22 cellular contexts compared by ENCODE assay signal in genomic region chr10:89262331-89263020, GRCh38. TPM values are rescaled to one million over a fixed set of nuclear protein-coding genes. Genes with fewer than 3 reads are reported as not detected.
A peak's percentile ranks its signal among the peaks of the same experiment; 100 is the strongest.
DNase-seq lines count a peak whose midpoint lies in the region; ATAC-seq, FAIRE-seq and TF ChIP-seq lines count a peak whose summit lies in the region.
"Had no signal": no experiment of that assay in that cellular context is flagged by ENCODE, and none has a peak within 500 bp of the region (broad histone marks: within the 10 kb centered on the region; RNA-seq: fewer than 3 reads in every experiment).

No MANE protein-coding gene starts in this region.

- peak overlapping the region; percentile 23 for H3K4me2 ChIP-seq in keratinocyte (ENCODE audit: control insufficient read depth, extremely low read depth, insufficient read depth, low read depth, low read length)
- H3K4me2 ChIP-seq: KMS-11 had no signal

- peak overlapping the region; percentile 18 for H2AFZ ChIP-seq in keratinocyte (ENCODE audit: control insufficient read depth, low read length)

- WGBS in heart left ventricle, 4 donors = 67 to 85% (median 74%) methylated on average over 3 of the region's 3 CpGs
- 34 to 51% (median 40%) methylated on average over 3 of the region's 3 CpGs for WGBS in adrenal gland, 4 donors

- H3K36me3 ChIP-seq in heart left ventricle (no peaks in the 10 kb centered on the region), adrenal gland (replicated peaks in 1 of 2) (no peaks in the 10 kb centered on the region), keratinocyte (ENCODE audit: control insufficient read depth in 2 of 2, extremely low read depth in 1 of 2, insufficient read depth in 2 of 2, low read length in 2 of 2) (no peaks in the 10 kb centered on the region)
- H3K36me3 ChIP-seq: HAP-1, Peyer's patch, transverse colon had no signal

- H3K27ac ChIP-seq in heart left ventricle (peak overlapping the region in 3 of 12 donors; percentile 7 to 24 (median 9)), adrenal gland (peak overlapping the region; percentile 2 to 74 (median 59)), keratinocyte (ENCODE audit: control insufficient read depth, insufficient read depth, low read length) (peak overlapping the region; percentile 6)
- H3K27ac ChIP-seq: KMS-11, Peyer's patch, transverse colon had no signal

- intact Hi-C loops in left ventricle myocardium superior (cut with micrococcal nuclease) (no loop called here), heart left ventricle (cut with DNase I) (no loop called here), adrenal gland (cut with DNase I) (no loop called here)

- H3K4me1 ChIP-seq in heart left ventricle (peaks cover 0 to 29% (median 12%) of the 10 kb centered on the region in 12 donors), adrenal gland (replicated peaks in 1 of 2) (peaks cover 7 to 27% of the 10 kb centered on the region in 2 donors), keratinocyte (ENCODE audit: control insufficient read depth, extremely low read depth, insufficient read depth, low read length) (peaks cover 29% of the 10 kb centered on the region)
- H3K4me1 ChIP-seq: Peyer's patch had no signal

- TF ChIP-seq CTCF in heart left ventricle (IDR thresholded peaks at IDR 0.05) (no peak), adrenal gland (IDR thresholded peaks at IDR 0.05) (no peak), keratinocyte (optimal IDR thresholded peaks at IDR 0.05 in 1 of 3, IDR thresholded peaks at IDR 0.05 in 1 of 3, conservative IDR thresholded peaks at IDR 0.05 in 1 of 3; ENCODE audit: extremely low read depth in 1 of 3, insufficient read depth in 2 of 3, low read length in 3 of 3) (no peak)

- ATAC-seq in left ventricle myocardium superior (peak; percentile 9), heart left ventricle (no peak), GM21528 (IDR thresholded peaks at IDR 0.05; ENCODE audit: low FRiP score, unreplicated experiment) (no peak), HG02588 (IDR thresholded peaks at IDR 0.05; ENCODE audit: unreplicated experiment) (no peak), GM21390 (IDR thresholded peaks at IDR 0.05; ENCODE audit: unreplicated experiment) (no peak)
- ATAC-seq: activated CD4-positive, CD25-positive, alpha-beta regulatory T cell treated with anti-CD3 and anti-CD28 coated beads, Interleukin-2, amount 50 U/mL, for 24 hours; esophagus mucosa; left lobe of liver; naive thymus-derived CD8-positive, alpha-beta T cell had no signal

- H3K9me1 ChIP-seq in keratinocyte (ENCODE audit: control insufficient read depth, extremely low read depth, insufficient read depth, low read length) = no peaks in the 10 kb centered on the region

- H3K4me3 ChIP-seq in heart left ventricle (no peak overlapping the region), adrenal gland (no peak overlapping the region), keratinocyte (ENCODE audit: control insufficient read depth in 2 of 3, extremely low read depth in 1 of 3, insufficient read depth in 2 of 3, low read depth in 1 of 3, low read length in 3 of 3) (no peak overlapping the region)
- H3K4me3 ChIP-seq: HAP-1, Peyer's patch, transverse colon had no signal

- H3K27me3 ChIP-seq in heart left ventricle (no peaks in the 10 kb centered on the region), adrenal gland (no peaks in the 10 kb centered on the region), keratinocyte (ENCODE audit: control insufficient read depth, extremely low read depth, insufficient read depth, low read length) (no peaks in the 10 kb centered on the region)
- H3K27me3 ChIP-seq: Peyer's patch, transverse colon had no signal

- DNase-seq in left ventricle myocardium superior (no peak), heart left ventricle (no peak), adrenal gland (peak in 1 of 7 donors; percentile 62), keratinocyte (ENCODE audit: low read depth, low spot score) (no peak)
- DNase-seq in stimulated activated CD8-positive, alpha-beta memory T cell treated with anti-CD3 and anti-CD28 coated beads, Interleukin-4, amount 100 ng/mL, for 48 hours = no peak
- DNase-seq: hippocampal formation; naive thymus-derived CD8-positive, alpha-beta T cell; NCI-H1694; NCI-H524 treated with DMSO at 0.1 percent for 48 hours; Peyer's patch; stimulated activated CD4-positive, alpha-beta T cell treated with anti-CD3 and anti-CD28 coated beads, Interleukin-2, amount 100 ng/mL, for 24 hours; transverse colon had no signal

- TF ChIP-seq POLR2A in heart left ventricle (IDR thresholded peaks at IDR 0.05) (no peak), adrenal gland (IDR thresholded peaks at IDR 0.05) (no peak)

- no peaks in the 10 kb centered on the region for H3K79me2 ChIP-seq in keratinocyte (ENCODE audit: control insufficient read depth, insufficient read depth, low read length)

- peak; percentile 88 for FAIRE-seq in keratinocyte (lab: Jason Lieb, UNC)
- FAIRE-seq: colon had no signal

- dilution Hi-C loops in keratinocyte (cut with MboI; ENCODE audit: extremely low pct_ligation_motif_present, low sequenced_read_pairs) = no loop called here

- no peaks in the 10 kb centered on the region for H4K20me1 ChIP-seq in keratinocyte (ENCODE audit: control insufficient read depth, extremely low read depth, insufficient read depth, low read length)

- H3K9ac ChIP-seq in keratinocyte (ENCODE audit: control insufficient read depth, extremely low read depth, insufficient read depth, low read length) = no peak overlapping the region
- H3K9ac ChIP-seq: KMS-11 had no signal

- H3K9me3 ChIP-seq in heart left ventricle = no peaks in the 10 kb centered on the region
- no peaks in the 10 kb centered on the region for H3K9me3 ChIP-seq in adrenal gland (replicated peaks in 1 of 3)
- peaks cover 4% of the 10 kb centered on the region for H3K9me3 ChIP-seq in keratinocyte (ENCODE audit: control insufficient read depth, low read depth, low read length)
- H3K9me3 ChIP-seq: HAP-1, Peyer's patch, transverse colon had no signal

RNA-seq across cellular contexts. Expression of gene LIPA, which starts 10.9 kb away (rescaled TPM):
- total RNA-seq in left ventricle myocardium superior = 16.5 TPM
- 100 to 1,000 TPM in 1 of 9 donors, 10 to 100 TPM in 8; 13.6 to 127 (median 18.8) TPM for total RNA-seq in heart left ventricle
- 10 to 100 TPM in 1 of 2 donors, 1 to 10 TPM in 1; 4.8 to 22.1 TPM for polyA plus RNA-seq in heart left ventricle
- total RNA-seq in adrenal gland = 100 to 1,000 TPM in 5 of 8 donors, 10 to 100 TPM in 3; 76.6 to 202 (median 134) TPM
- polyA plus RNA-seq in adrenal gland = 100 to 1,000 TPM in 1 of 3 donors, 10 to 100 TPM in 2; 15.9 to 153 (median 29.8) TPM
- 105 to 157 TPM (median 156 TPM) in 3 replicates for polyA plus RNA-seq in keratinocyte
- polyA plus RNA-seq in keratinocyte (2011; ENCODE audit: low read depth) = 38.8 TPM
- polyA plus RNA-seq in keratinocyte (2011; cell fraction: cytosol; rRNA removed) = 54.5 and 117 TPM in 2 replicates
- polyA plus RNA-seq in keratinocyte (2011; cell fraction: nucleus; rRNA removed) = 281 and 301 TPM in 2 replicates
- 26.2 and 87.7 TPM in 2 replicates for polyA plus RNA-seq in keratinocyte (2012; ENCODE audit: low replicate concordance)
- polyA minus RNA-seq in keratinocyte = 45.2 to 155 TPM (median 148 TPM) in 3 replicates
- polyA minus RNA-seq in keratinocyte (2011; cell fraction: cytosol; rRNA and poly(A)+ RNA removed) = 60.0 TPM
- polyA minus RNA-seq in keratinocyte (2011; cell fraction: nucleus; rRNA and poly(A)+ RNA removed) = 225 and 412 TPM in 2 replicates

RNA-seq across cellular contexts. Expression of gene IFIT2, which starts 39.4 kb away (rescaled TPM):
- total RNA-seq in left ventricle myocardium superior (7.0 TPM), heart left ventricle (10 to 100 TPM in 3 of 9 donors, 1 to 10 TPM in 6; 2.3 to 30.2 (median 5.3) TPM), adrenal gland (10 to 100 TPM in 6 of 8 donors, 1 to 10 TPM in 2; 5.5 to 18.6 (median 13.3) TPM)
- polyA plus RNA-seq in heart left ventricle (1 to 10 TPM; 2.1 to 2.8 TPM), adrenal gland (10 to 100 TPM in 1 of 3 donors, 1 to 10 TPM in 2; 4.0 to 30.0 (median 6.0) TPM), keratinocyte (3.4 to 4.3 TPM (median 3.9 TPM) in 3 replicates)
- 1.5 TPM for polyA plus RNA-seq in keratinocyte (2011; ENCODE audit: low read depth)
- 2.3 and 3.8 TPM in 2 replicates for polyA plus RNA-seq in keratinocyte (2011; cell fraction: cytosol; rRNA removed)
- polyA plus RNA-seq in keratinocyte (2011; cell fraction: nucleus; rRNA removed) = 3.8 and 4.4 TPM in 2 replicates
- polyA plus RNA-seq in keratinocyte (2012; ENCODE audit: low replicate concordance) = 1.1 and 3.7 TPM in 2 replicates
- 0.26 to 2.6 TPM (median 1.7 TPM) in 3 replicates for polyA minus RNA-seq in keratinocyte
- polyA minus RNA-seq in keratinocyte (2011; cell fraction: cytosol; rRNA and poly(A)+ RNA removed) = 2.5 TPM
- 2.4 and 3.6 TPM in 2 replicates for polyA minus RNA-seq in keratinocyte (2011; cell fraction: nucleus; rRNA and poly(A)+ RNA removed)

RNA-seq across cellular contexts. Expression of gene CH25H, which starts 55.4 kb away (rescaled TPM):
- 0.25 TPM for total RNA-seq in left ventricle myocardium superior
- 1 to 10 TPM in 3 of 9 donors, under 1 TPM in 6; 0.28 to 3.5 (median 0.42) TPM for total RNA-seq in heart left ventricle
- polyA plus RNA-seq in heart left ventricle = under 1 TPM; 0.24 to 0.27 TPM
- total RNA-seq in adrenal gland = 10 to 100 TPM in 4 of 8 donors, 1 to 10 TPM in 4; 1.8 to 16.3 (median 8.8) TPM
- 1 to 10 TPM in 1 of 3 donors, under 1 TPM in 2; 0.80 to 2.9 (median 0.81) TPM for polyA plus RNA-seq in adrenal gland
- polyA plus RNA-seq in keratinocyte = 0.05 to 0.37 TPM in 2 of 3 replicates, not detected in the other
- 0.15 TPM for polyA plus RNA-seq in keratinocyte (2011; ENCODE audit: low read depth)
- polyA plus RNA-seq in keratinocyte (2011; cell fraction: cytosol; rRNA removed) = 0.04 TPM in 1 of 2 replicates, not detected in the other
- polyA plus RNA-seq in keratinocyte (2011; cell fraction: nucleus; rRNA removed) = 0.49 and 0.52 TPM in 2 replicates
- polyA plus RNA-seq in keratinocyte (2012; ENCODE audit: low replicate concordance) = 0.83 TPM in 1 of 2 replicates, not detected in the other
- polyA minus RNA-seq in keratinocyte = 0.23 to 0.99 TPM (median 0.43 TPM) in 3 replicates
- not detected for polyA minus RNA-seq in keratinocyte (2011; cell fraction: cytosol; rRNA and poly(A)+ RNA removed)
- polyA minus RNA-seq in keratinocyte (2011; cell fraction: nucleus; rRNA and poly(A)+ RNA removed) = 0.21 and 0.54 TPM in 2 replicates
- total RNA-seq: naive thymus-derived CD8-positive, alpha-beta T cell; T-helper 1 cell treated with Interleukin-12 subunit alpha and Interleukin-12 subunit beta and Interleukin-4 antibody, amounts not matched to agents 30 ng/mL and 1 ng/mL, for 36 hours had no signal
